Comparison of ENCODE assay signal across 25 cellular contexts in the genomic region with DNA sequence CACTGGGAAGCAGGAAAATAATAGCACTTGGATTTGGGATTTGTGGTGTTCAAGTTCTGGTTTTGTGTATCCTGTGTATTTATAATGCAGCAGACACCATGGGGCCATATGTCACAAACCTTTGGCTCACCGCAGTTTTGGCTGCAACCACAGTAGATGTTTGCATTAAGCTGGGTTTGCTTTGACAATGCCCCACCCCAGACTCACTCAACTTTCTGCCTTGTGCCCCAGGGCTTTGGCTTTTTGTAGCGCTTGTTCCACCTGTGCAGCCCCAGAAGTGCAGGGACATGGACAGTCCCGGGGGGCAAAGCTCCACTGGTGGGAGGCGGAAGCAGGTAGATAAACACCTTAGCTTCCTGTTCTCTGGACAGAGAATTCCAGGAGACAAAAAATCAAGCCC.
"Had no signal": no experiment of that assay in that cellular context is flagged by ENCODE, and none has a peak within 500 bp of the region (broad histone marks: within the 10 kb centered on the region; RNA-seq: fewer than 3 reads in every experiment).

No MANE protein-coding gene starts in this region.

- H3K27ac Mint-ChIP-seq: dendritic cell treated with granulocyte-macrophage colony-stimulating factor and Interleukin-4, amounts not matched to agents 40 ng/mL and 50 ng/mL, for 4 days; immature natural killer cell; mesothelial cell of epicardium; naive B cell; naive thymus-derived CD8-positive, alpha-beta T cell had no signal

- FAIRE-seq: endothelial cell of umbilical vein, frontal cortex, kidney had no signal

- H3K4me1 ChIP-seq: colonic mucosa, esophagus muscularis mucosa, foreskin keratinocyte, gastroesophageal sphincter, left ventricle myocardium inferior, lower lobe of right lung had no signal

- H3K4me2 ChIP-seq: hepatocyte had no signal

- H3K4me3 Mint-ChIP-seq: dendritic cell treated with granulocyte-macrophage colony-stimulating factor and Interleukin-4, amounts not matched to agents 40 ng/mL and 50 ng/mL, for 4 days; immature natural killer cell; mesothelial cell of epicardium; naive B cell; naive thymus-derived CD8-positive, alpha-beta T cell had no signal

- H3K27me3 ChIP-seq: colonic mucosa, esophagus muscularis mucosa, foreskin keratinocyte, gastroesophageal sphincter, heart left ventricle, hepatocyte had no signal

- H3K36me3 Mint-ChIP-seq: mesothelial cell of epicardium; naive B cell; naive thymus-derived CD8-positive, alpha-beta T cell had no signal

- H3K9me3 Mint-ChIP-seq: dendritic cell treated with granulocyte-macrophage colony-stimulating factor and Interleukin-4, amounts not matched to agents 40 ng/mL and 50 ng/mL, for 4 days had no signal

- H3K27ac ChIP-seq: colonic mucosa, esophagus muscularis mucosa, foreskin keratinocyte, gastroesophageal sphincter, heart left ventricle, hepatocyte, left ventricle myocardium inferior, lower lobe of right lung had no signal

- H3K4me1 Mint-ChIP-seq: immature natural killer cell; naive B cell; naive thymus-derived CD8-positive, alpha-beta T cell had no signal

- DNase-seq: colonic mucosa; cortex of kidney; effector memory CD4-positive, alpha-beta T cell; foreskin keratinocyte; heart left ventricle; hypothalamus; immature natural killer cell; islet precursor cell; kidney; kidney glomerular epithelial cell; left colon; left ventricle myocardium inferior; lower lobe of right lung; mesenchymal stem cell; mucosa of descending colon; naive B cell; naive thymus-derived CD8-positive, alpha-beta T cell had no signal

- H3K9me3 ChIP-seq: colonic mucosa, esophagus muscularis mucosa, left ventricle myocardium inferior, lower lobe of right lung, mucosa of descending colon had no signal

- H2AFZ ChIP-seq: hepatocyte had no signal

- H3K4me3 ChIP-seq: colonic mucosa, esophagus muscularis mucosa, gastroesophageal sphincter, heart left ventricle, hepatocyte, left ventricle myocardium inferior, lower lobe of right lung, mucosa of descending colon had no signal

- H3K36me3 ChIP-seq: colonic mucosa, esophagus muscularis mucosa, gastroesophageal sphincter, heart left ventricle, left ventricle myocardium inferior, lower lobe of right lung had no signal

- ATAC-seq: foreskin keratinocyte; gastroesophageal sphincter; heart left ventricle; left colon; left lobe of liver; lower lobe of right lung; mucosa of descending colon; naive thymus-derived CD8-positive, alpha-beta T cell had no signal

- H3K79me2 ChIP-seq: hepatocyte had no signal
